ENCODE assay signal across 16 cellular contexts in genomic region chr1:16266411-16267118, GRCh38. TPM values are rescaled to one million over a fixed set of nuclear protein-coding genes. Genes with fewer than 3 reads are reported as not detected.
DNase-seq lines count a peak whose midpoint lies in the region; ATAC-seq and TF ChIP-seq lines count a peak whose summit lies in the region.
"Had no signal": no experiment of that assay in that cellular context is flagged by ENCODE, and none has a peak within 500 bp of the region (broad histone marks: within the 10 kb centered on the region; RNA-seq: fewer than 3 reads in every experiment).

No MANE protein-coding gene starts in this region.

- H3K27ac ChIP-seq in CD4-positive, CD25-positive, alpha-beta regulatory T cell (ENCODE audit: insufficient read depth, low read length, poor library complexity, severe bottlenecking): no peak overlapping the region
- H3K27ac ChIP-seq in mesenchymal stem cell (ENCODE audit: low read length, poor library complexity, severe bottlenecking): no peak overlapping the region
- H3K27ac ChIP-seq: WERI-Rb-1 had no signal

- ATAC-seq in CD4-positive, CD25-positive, alpha-beta regulatory T cell (ENCODE audit: low read depth in 2 of 2): no peak
- no peak for ATAC-seq in activated CD8-positive, alpha-beta T cell treated with anti-CD3 and anti-CD28 coated beads for 36 hours
- ATAC-seq in GM21723 (IDR thresholded peaks at IDR 0.05; ENCODE audit: unreplicated experiment): no peak
- ATAC-seq: activated CD8-positive, alpha-beta memory T cell treated with anti-CD3 and anti-CD28 coated beads, Interleukin-2, amount 10 ng/mL, durations not matched to agents 7 days and 5 days; activated naive CD4-positive, alpha-beta T cell treated with anti-CD3 and anti-CD28 coated beads, Interleukin-2, amount 50 U/mL, for 72 hours had no signal

- no peak overlapping the region for H3K14ac ChIP-seq in mesenchymal stem cell (ENCODE audit: low read length in 2 of 2)

- H2AFZ ChIP-seq in mesenchymal stem cell (ENCODE audit: low read depth, low read length): no peak overlapping the region

- H2BK5ac ChIP-seq in mesenchymal stem cell (ENCODE audit: low read depth, low read length, poor library complexity, severe bottlenecking): no peak overlapping the region

- CTCF ChIA-PET in activated CD8-positive, alpha-beta T cell treated with anti-CD3 and anti-CD28 coated beads for 36 hours (lab: Charles Lee): interaction anchor here (1.6 kb wide), 1 partner anchor 22 kb away, joined by 5 read pairs; no protein-coding TSS in a partner anchor

- H3K4me2 ChIP-seq in mesenchymal stem cell (ENCODE audit: low read length, poor library complexity, severe bottlenecking): no peak overlapping the region

- H3K4ac ChIP-seq in mesenchymal stem cell (ENCODE audit: low read depth in 1 of 2, low read length in 2 of 2): no peak overlapping the region

- no peaks in the 10 kb centered on the region for H3K27me3 Mint-ChIP-seq in CD4-positive, CD25-positive, alpha-beta regulatory T cell
- no peaks in the 10 kb centered on the region for H3K27me3 Mint-ChIP-seq in activated CD8-positive, alpha-beta T cell treated with anti-CD3 and anti-CD28 coated beads for 36 hours
- H3K27me3 Mint-ChIP-seq: activated CD8-positive, alpha-beta memory T cell treated with anti-CD3 and anti-CD28 coated beads, Interleukin-2, amount 10 ng/mL, durations not matched to agents 7 days and 5 days had no signal

- no peaks in the 10 kb centered on the region for H3K27me3 ChIP-seq in CD4-positive, CD25-positive, alpha-beta regulatory T cell (ENCODE audit: control insufficient read depth, insufficient read depth, low read length)
- H3K27me3 ChIP-seq in mesenchymal stem cell (ENCODE audit: control insufficient read depth in 1 of 2, insufficient read depth in 1 of 2, low read length in 2 of 2): no peaks in the 10 kb centered on the region

- POLR2A ChIA-PET in activated CD8-positive, alpha-beta T cell treated with anti-CD3 and anti-CD28 coated beads for 36 hours (lab: Charles Lee): no interaction called here

- H2BK15ac ChIP-seq in mesenchymal stem cell (ENCODE audit: low read depth, poor library complexity, severe bottlenecking): no peak overlapping the region

- H3K18ac ChIP-seq in mesenchymal stem cell (ENCODE audit: low read depth in 1 of 2, low read length in 2 of 2): no peak overlapping the region

- H3K9ac ChIP-seq in mesenchymal stem cell (ENCODE audit: low read length): no peak overlapping the region

- peak overlapping the region in 2 of 3 donors; percentile 57 to 80 for H3K27ac Mint-ChIP-seq in CD4-positive, CD25-positive, alpha-beta regulatory T cell
- H3K27ac Mint-ChIP-seq in activated CD8-positive, alpha-beta T cell treated with anti-CD3 and anti-CD28 coated beads for 36 hours: no peak overlapping the region
- H3K27ac Mint-ChIP-seq: activated CD8-positive, alpha-beta memory T cell treated with anti-CD3 and anti-CD28 coated beads, Interleukin-2, amount 10 ng/mL, durations not matched to agents 7 days and 5 days; activated naive CD4-positive, alpha-beta T cell treated with anti-CD3 and anti-CD28 coated beads, Interleukin-2, amount 50 U/mL, for 72 hours had no signal

- DNase-seq in CD4-positive, CD25-positive, alpha-beta regulatory T cell: no peak
- peak; percentile 75 for DNase-seq in NCI-H226
- DNase-seq in dermis microvascular lymphatic vessel endothelial cell (ENCODE audit: low read depth in 2 of 2): peak; percentile 63 to 96
- DNase-seq in mesenchymal stem cell: peak; percentile 29
- no peak for DNase-seq in activated CD8-positive, alpha-beta T cell treated with anti-CD3 and anti-CD28 coated beads for 36 hours
- no peak for DNase-seq in amniotic stem cell (lab: John Stamatoyannopoulos, UW)
- no peak for DNase-seq in activated effector memory CD4-positive, alpha-beta T cell treated with Interleukin-2 at 50 U/mL for 16 hours
- DNase-seq: activated CD8-positive, alpha-beta memory T cell treated with anti-CD3 and anti-CD28 coated beads, Interleukin-2, amount 10 ng/mL, durations not matched to agents 7 days and 5 days; DMS53; midbrain; NCI-H2171; SIG-M5; WERI-Rb-1 had no signal

- intact Hi-C loops in activated CD8-positive, alpha-beta T cell treated with anti-CD3 and anti-CD28 coated beads for 36 hours (cut with micrococcal nuclease): no loop called here

- WGBS in mesenchymal stem cell: 90% methylated on average over 2 of the region's 4 CpGs

- H3K4me3 Mint-ChIP-seq in CD4-positive, CD25-positive, alpha-beta regulatory T cell: no peak overlapping the region
- no peak overlapping the region for H3K4me3 Mint-ChIP-seq in activated CD8-positive, alpha-beta T cell treated with anti-CD3 and anti-CD28 coated beads for 36 hours
- H3K4me3 Mint-ChIP-seq: activated CD8-positive, alpha-beta memory T cell treated with anti-CD3 and anti-CD28 coated beads, Interleukin-2, amount 10 ng/mL, durations not matched to agents 7 days and 5 days had no signal

- H3K79me1 ChIP-seq in mesenchymal stem cell (replicated peaks; ENCODE audit: low read length, poor library complexity, severe bottlenecking): peaks cover 20% of the 10 kb centered on the region

- peaks cover 7% of the 10 kb centered on the region for H3K36me3 Mint-ChIP-seq in CD4-positive, CD25-positive, alpha-beta regulatory T cell
- no peaks in the 10 kb centered on the region for H3K36me3 Mint-ChIP-seq in activated CD8-positive, alpha-beta T cell treated with anti-CD3 and anti-CD28 coated beads for 36 hours (ENCODE audit: low read depth)
- H3K36me3 Mint-ChIP-seq: activated naive CD4-positive, alpha-beta T cell treated with anti-CD3 and anti-CD28 coated beads, Interleukin-2, amount 50 U/mL, for 72 hours had no signal

- H3K9me3 Mint-ChIP-seq in CD4-positive, CD25-positive, alpha-beta regulatory T cell: no peaks in the 10 kb centered on the region
- H3K9me3 Mint-ChIP-seq in activated CD8-positive, alpha-beta T cell treated with anti-CD3 and anti-CD28 coated beads for 36 hours: no peaks in the 10 kb centered on the region
- H3K9me3 Mint-ChIP-seq: activated naive CD4-positive, alpha-beta T cell treated with anti-CD3 and anti-CD28 coated beads, Interleukin-2, amount 50 U/mL, for 72 hours had no signal

- TF ChIP-seq CTCF in activated CD8-positive, alpha-beta T cell treated with anti-CD3 and anti-CD28 coated beads for 36 hours (IDR thresholded peaks at IDR 0.05): no peak

- no peaks in the 10 kb centered on the region for H3K9me3 ChIP-seq in CD4-positive, CD25-positive, alpha-beta regulatory T cell (ENCODE audit: control insufficient read depth in 2 of 2, low read length in 2 of 2)
- no peaks in the 10 kb centered on the region for H3K9me3 ChIP-seq in mesenchymal stem cell (ENCODE audit: control insufficient read depth, low read length)
- H3K9me3 ChIP-seq: thoracic aorta had no signal

- peak overlapping the region; percentile 3 for H2AK5ac ChIP-seq in mesenchymal stem cell (ENCODE audit: low read length, severe bottlenecking)

- no peaks in the 10 kb centered on the region for H3K36me3 ChIP-seq in CD4-positive, CD25-positive, alpha-beta regulatory T cell (ENCODE audit: control insufficient read depth, insufficient read depth, low read length)
- H3K36me3 ChIP-seq in mesenchymal stem cell (ENCODE audit: control insufficient read depth in 1 of 2, insufficient read depth in 2 of 2, low read depth in 1 of 2, low read length in 2 of 2): peaks cover 4 to 6% of the 10 kb centered on the region in 2 experiments
- H3K36me3 ChIP-seq: thoracic aorta, WERI-Rb-1 had no signal

- no peaks in the 10 kb centered on the region for H3K4me1 ChIP-seq in CD4-positive, CD25-positive, alpha-beta regulatory T cell (ENCODE audit: control insufficient read depth, insufficient read depth, low read length, poor library complexity, severe bottlenecking)
- H3K4me1 ChIP-seq in mesenchymal stem cell (ENCODE audit: control insufficient read depth, insufficient read depth, low read depth, low read length): peaks cover 9% of the 10 kb centered on the region

- no peak overlapping the region for H4K8ac ChIP-seq in mesenchymal stem cell (ENCODE audit: low read length)

- peaks cover 0 to 32% (median 19%) of the 10 kb centered on the region in 4 donors for H3K4me1 Mint-ChIP-seq in CD4-positive, CD25-positive, alpha-beta regulatory T cell
- H3K4me1 Mint-ChIP-seq in activated CD8-positive, alpha-beta T cell treated with anti-CD3 and anti-CD28 coated beads for 36 hours (ENCODE audit: low read depth): peaks cover 25% of the 10 kb centered on the region

- H2BK12ac ChIP-seq in mesenchymal stem cell (ENCODE audit: low read length in 2 of 2): no peak overlapping the region

- no peak overlapping the region for H4K91ac ChIP-seq in mesenchymal stem cell (ENCODE audit: low read length)

- no peak overlapping the region for H3K23ac ChIP-seq in mesenchymal stem cell (ENCODE audit: low read length in 2 of 2)

- H3K4me3 ChIP-seq in CD4-positive, CD25-positive, alpha-beta regulatory T cell (ENCODE audit: low read depth, low read length): no peak overlapping the region
- H3K4me3 ChIP-seq in mesenchymal stem cell (ENCODE audit: insufficient read depth in 1 of 2, low read depth in 1 of 2, low read length in 2 of 2): no peak overlapping the region
- H3K4me3 ChIP-seq: thoracic aorta had no signal

- no peak overlapping the region for H2BK120ac ChIP-seq in mesenchymal stem cell (ENCODE audit: low read depth, low read length)

RNA-seq across cellular contexts. Expression of gene CPLANE2, which starts 29.6 kb away (rescaled TPM):
- total RNA-seq in CD4-positive, CD25-positive, alpha-beta regulatory T cell: 7.5 TPM
- 1 to 10 TPM; 1.2 to 3.3 (median 1.4) TPM for polyA plus RNA-seq in CD4-positive, CD25-positive, alpha-beta regulatory T cell
- 6.7 and 7.7 TPM in 2 replicates for total RNA-seq in dermis microvascular lymphatic vessel endothelial cell
- polyA plus RNA-seq in mesenchymal stem cell (2013, experiment 1 of 2): 3.3 TPM
- 2.7 TPM for polyA plus RNA-seq in mesenchymal stem cell (2013, experiment 2 of 2)
- total RNA-seq in activated CD8-positive, alpha-beta T cell treated with anti-CD3 and anti-CD28 coated beads for 36 hours: 1 to 10 TPM; 1.2 to 1.4 TPM

RNA-seq across cellular contexts. Expression of gene ARHGEF19, which starts 54.1 kb away (rescaled TPM):
- 10.4 TPM for total RNA-seq in CD4-positive, CD25-positive, alpha-beta regulatory T cell
- 1 to 10 TPM; 5.6 to 8.5 (median 8.1) TPM for polyA plus RNA-seq in CD4-positive, CD25-positive, alpha-beta regulatory T cell
- total RNA-seq in dermis microvascular lymphatic vessel endothelial cell: 4.0 and 4.4 TPM in 2 replicates
- polyA plus RNA-seq in mesenchymal stem cell (2013, experiment 1 of 2): 4.5 TPM
- polyA plus RNA-seq in mesenchymal stem cell (2013, experiment 2 of 2): 4.5 TPM
- 1 to 10 TPM; 5.7 to 7.4 TPM for total RNA-seq in activated CD8-positive, alpha-beta T cell treated with anti-CD3 and anti-CD28 coated beads for 36 hours

Comparison
In these comparisons a context has a peak if more than half of its experiments do, and no peak if none do; other contexts are left out.
1. DNase-seq: peak in NCI-H226 (single experiment), dermis microvascular lymphatic vessel endothelial cell (2 of 2) and mesenchymal stem cell (single experiment); none in CD4-positive, CD25-positive, alpha-beta regulatory T cell (0 of 3), activated CD8-positive, alpha-beta T cell treated with anti-CD3 and anti-CD28 coated beads for 36 hours (single experiment), amniotic stem cell (single experiment) and activated effector memory CD4-positive, alpha-beta T cell treated with Interleukin-2 at 50 U/mL for 16 hours (single experiment).